8 cellular contexts compared by ENCODE assay signal in the genomic region with DNA sequence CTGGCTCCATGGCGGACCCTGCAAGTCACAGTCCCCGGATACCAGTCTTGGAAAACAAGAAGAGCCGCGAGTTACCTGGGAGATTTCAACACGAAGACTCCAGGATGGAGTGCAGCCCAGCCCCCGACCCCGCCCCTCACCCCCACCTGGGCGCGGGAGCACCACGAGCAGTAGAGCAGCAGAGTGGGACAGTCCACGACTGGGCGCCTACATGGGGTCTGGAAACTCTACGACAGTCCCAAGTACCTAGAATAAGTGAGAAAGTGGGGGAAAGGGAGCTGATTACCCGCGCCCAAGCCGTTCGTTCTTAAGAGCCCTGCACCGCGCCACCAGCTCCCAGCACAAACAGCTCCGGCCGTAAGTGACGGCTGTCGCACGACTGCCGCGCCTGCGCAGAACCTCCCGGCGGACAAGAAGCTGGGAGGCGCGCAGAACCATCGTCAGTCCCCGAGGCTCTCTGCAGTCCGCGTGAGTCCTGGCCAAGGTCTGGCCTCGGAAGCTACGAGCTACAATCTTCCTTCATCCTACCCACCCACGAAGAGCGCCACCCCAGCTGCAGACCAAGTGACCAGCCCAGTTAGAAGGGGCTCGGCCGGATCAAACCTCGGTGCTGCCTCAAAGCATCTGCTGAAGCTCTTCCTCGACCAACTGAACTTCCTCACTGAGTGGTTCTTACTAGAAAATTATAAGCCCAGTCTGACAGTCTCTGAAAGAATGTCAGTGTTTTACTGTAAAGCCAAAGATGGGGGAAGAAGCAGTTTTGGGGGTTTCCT.
DNase-seq lines count a peak whose midpoint lies in the region; ATAC-seq lines count a peak whose summit lies in the region.

A gene (minus strand): TSS at position 359 of the 773 bp plus-strand sequence. CDS start 349 bp downstream, at position 10.

- ATAC-seq in GM19328 (IDR thresholded peaks at IDR 0.05; ENCODE audit: unreplicated experiment) (peak; percentile 87), HG03469 (IDR thresholded peaks at IDR 0.05; ENCODE audit: unreplicated experiment) (peak; percentile 79)

- H3K27ac ChIP-seq in BLaER1 treated with 17β-estradiol and CSF1 and Interleukin-3, amounts not matched to agents 10 nM and 100 nM: peak within 1 kb of the TSS; percentile 56 to 91 (median 79)
- H3K27ac ChIP-seq in cingulate gyrus (ENCODE audit: low read depth, low read length) (peak within 1 kb of the TSS; percentile 91), layer of hippocampus (ENCODE audit: low read depth, low read length) (peak within 1 kb of the TSS; percentile 76)

- peaks cover 9 to 19% (median 14%) of the 10 kb centered on the region in 10 experiments for H3K4me1 ChIP-seq in BLaER1 treated with 17β-estradiol and CSF1 and Interleukin-3, amounts not matched to agents 10 nM and 100 nM

- peak within 1 kb of the TSS; percentile 65 to 83 (median 74) for H3K4me3 ChIP-seq in BLaER1 treated with 17β-estradiol and CSF1 and Interleukin-3, amounts not matched to agents 10 nM and 100 nM

- peak; percentile 86 for DNase-seq in NCI-H526 treated with DMSO at 0.1 percent for 48 hours (lab: John Stamatoyannopoulos, UW)
- peak; percentile 94 for DNase-seq in activated CD4-positive, alpha-beta T cell treated with anti-CD3 and anti-CD28 coated beads for 48 hours
- peak; percentile 67 to 86 (median 80) for DNase-seq in stimulated activated CD4-positive, alpha-beta T cell treated with anti-CD3 and anti-CD28 coated beads, Interleukin-1b, Interleukin-23, amount 100 ng/mL, for 24 hours (ENCODE audit: low read depth in 4 of 4, low spot score in 1 of 4)

- peaks cover 0 to under 1% (median 0%) of the 10 kb centered on the region in 11 experiments; a peak in 1 of 22 replicates for H4K20me1 ChIP-seq in BLaER1 treated with 17β-estradiol and CSF1 and Interleukin-3, amounts not matched to agents 10 nM and 100 nM

- H3K4me2 ChIP-seq in BLaER1 treated with 17β-estradiol and CSF1 and Interleukin-3, amounts not matched to agents 10 nM and 100 nM: peak within 1 kb of the TSS; percentile 80 to 97 (median 87)

- peaks cover 0 to 22% (median 16%) of the 10 kb centered on the region in 11 experiments; a peak in 17 of 22 replicates for H3K36me3 ChIP-seq in BLaER1 treated with 17β-estradiol and CSF1 and Interleukin-3, amounts not matched to agents 10 nM and 100 nM

- H3K27me3 ChIP-seq in BLaER1 treated with 17β-estradiol and CSF1 and Interleukin-3, amounts not matched to agents 10 nM and 100 nM: no peaks in the 10 kb centered on the region
- no peaks in the 10 kb centered on the region for H3K27me3 ChIP-seq in layer of hippocampus (ENCODE audit: control insufficient read depth, insufficient read depth, low read length)

- H3K9me3 ChIP-seq in BLaER1 treated with 17β-estradiol and CSF1 and Interleukin-3, amounts not matched to agents 10 nM and 100 nM (replicated peaks in 1 of 11): no peaks in the 10 kb centered on the region

- H3K9ac ChIP-seq in BLaER1 treated with 17β-estradiol and CSF1 and Interleukin-3, amounts not matched to agents 10 nM and 100 nM: peak within 1 kb of the TSS; percentile 74 to 89 (median 85)

Comparison
In these comparisons a context has a peak if more than half of its experiments do, and no peak if none do; other contexts are left out.
1. Peak in every context shown above with its lines: DNase-seq, ATAC-seq, H3K4me3 ChIP-seq and H3K27ac ChIP-seq.